In the genomic region with DNA sequence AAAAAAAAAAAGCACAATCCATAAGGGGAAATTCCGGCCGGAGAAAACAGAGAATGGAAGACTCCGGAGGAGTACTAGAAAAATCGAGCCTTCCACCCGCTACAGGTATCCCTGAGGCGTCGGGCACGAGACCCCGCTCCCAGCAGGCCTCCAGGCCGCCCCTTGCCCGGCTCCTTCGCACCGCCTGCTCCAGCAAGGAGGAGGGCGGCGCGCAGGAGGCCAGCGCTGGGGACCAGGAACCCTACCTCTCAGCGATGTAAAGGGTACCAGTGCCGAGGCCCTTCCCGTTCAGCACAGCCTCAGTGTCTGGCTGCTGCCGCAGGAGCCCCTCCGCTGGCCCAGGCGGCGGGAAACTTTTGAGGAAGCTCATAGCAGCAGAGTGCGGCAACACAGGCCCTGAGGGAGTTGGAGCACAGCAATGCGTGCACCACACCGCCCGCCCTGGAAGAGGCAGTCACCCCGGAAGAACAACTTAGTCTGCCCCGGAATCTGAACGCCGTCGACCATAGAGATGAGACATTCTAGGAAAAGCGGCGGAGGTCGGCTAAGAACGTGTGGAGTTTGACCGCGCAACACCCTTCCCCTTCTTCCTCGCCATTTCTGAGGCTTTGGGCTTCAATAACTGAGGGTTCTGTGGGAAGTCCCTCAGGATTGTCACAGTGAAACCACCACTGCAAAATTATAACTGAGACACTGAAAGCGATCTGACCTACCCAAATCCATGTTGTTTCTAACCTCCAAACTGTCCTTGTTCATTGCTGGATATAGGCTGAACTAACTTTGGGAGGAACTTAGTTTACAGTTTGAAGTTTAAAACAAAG, we compare ENCODE assay signal across 1 cellular context.
TF ChIP-seq lines count a peak whose summit lies in the region.

TSS of gene CLNS1A (minus strand) at position 450 of the 821 bp plus-strand sequence. CDS start at position 370, 80 bp downstream.

TF ChIP-seq in HepG2, 621 proteins besides CTCF, POLR2A, EP300 and RAD21 (continued from another document and continues in another):
- TF ChIP-seq, protein P1, sequence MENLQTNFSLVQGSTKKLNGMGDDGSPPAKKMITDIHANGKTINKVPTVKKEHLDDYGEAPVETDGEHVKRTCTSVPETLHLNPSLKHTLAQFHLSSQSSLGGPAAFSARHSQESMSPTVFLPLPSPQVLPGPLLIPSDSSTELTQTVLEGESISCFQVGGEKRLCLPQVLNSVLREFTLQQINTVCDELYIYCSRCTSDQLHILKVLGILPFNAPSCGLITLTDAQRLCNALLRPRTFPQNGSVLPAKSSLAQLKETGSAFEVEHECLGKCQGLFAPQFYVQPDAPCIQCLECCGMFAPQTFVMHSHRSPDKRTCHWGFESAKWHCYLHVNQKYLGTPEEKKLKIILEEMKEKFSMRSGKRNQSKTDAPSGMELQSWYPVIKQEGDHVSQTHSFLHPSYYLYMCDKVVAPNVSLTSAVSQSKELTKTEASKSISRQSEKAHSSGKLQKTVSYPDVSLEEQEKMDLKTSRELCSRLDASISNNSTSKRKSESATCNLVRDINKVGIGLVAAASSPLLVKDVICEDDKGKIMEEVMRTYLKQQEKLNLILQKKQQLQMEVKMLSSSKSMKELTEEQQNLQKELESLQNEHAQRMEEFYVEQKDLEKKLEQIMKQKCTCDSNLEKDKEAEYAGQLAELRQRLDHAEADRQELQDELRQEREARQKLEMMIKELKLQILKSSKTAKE (CRISPR knock-in tag; IDR thresholded peaks at IDR 0.05; ENCODE audit: borderline replicate concordance), result no peak
- TF ChIP-seq, protein P2, sequence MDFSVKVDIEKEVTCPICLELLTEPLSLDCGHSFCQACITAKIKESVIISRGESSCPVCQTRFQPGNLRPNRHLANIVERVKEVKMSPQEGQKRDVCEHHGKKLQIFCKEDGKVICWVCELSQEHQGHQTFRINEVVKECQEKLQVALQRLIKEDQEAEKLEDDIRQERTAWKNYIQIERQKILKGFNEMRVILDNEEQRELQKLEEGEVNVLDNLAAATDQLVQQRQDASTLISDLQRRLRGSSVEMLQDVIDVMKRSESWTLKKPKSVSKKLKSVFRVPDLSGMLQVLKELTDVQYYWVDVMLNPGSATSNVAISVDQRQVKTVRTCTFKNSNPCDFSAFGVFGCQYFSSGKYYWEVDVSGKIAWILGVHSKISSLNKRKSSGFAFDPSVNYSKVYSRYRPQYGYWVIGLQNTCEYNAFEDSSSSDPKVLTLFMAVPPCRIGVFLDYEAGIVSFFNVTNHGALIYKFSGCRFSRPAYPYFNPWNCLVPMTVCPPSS (IDR thresholded peaks at IDR 0.05), result no peak
- peak; percentile 82 for TF ChIP-seq PHF5A (CRISPR knock-in tag; IDR thresholded peaks at IDR 0.05; ENCODE audit: low read depth, unreplicated experiment)
- no peak for TF ChIP-seq ZNF207 (IDR thresholded peaks at IDR 0.05; ENCODE audit: borderline replicate concordance)
- TF ChIP-seq CBX1 (IDR thresholded peaks at IDR 0.05; ENCODE audit: low read depth), result peak; percentile 88
- no peak for TF ChIP-seq PPARG (CRISPR knock-in tag; conservative IDR thresholded peaks at IDR 0.05)
- peak; percentile 93 for TF ChIP-seq SRSF1 (optimal IDR thresholded peaks at IDR 0.05; ENCODE audit: low read depth, low read length)
- TF ChIP-seq, protein P3, sequence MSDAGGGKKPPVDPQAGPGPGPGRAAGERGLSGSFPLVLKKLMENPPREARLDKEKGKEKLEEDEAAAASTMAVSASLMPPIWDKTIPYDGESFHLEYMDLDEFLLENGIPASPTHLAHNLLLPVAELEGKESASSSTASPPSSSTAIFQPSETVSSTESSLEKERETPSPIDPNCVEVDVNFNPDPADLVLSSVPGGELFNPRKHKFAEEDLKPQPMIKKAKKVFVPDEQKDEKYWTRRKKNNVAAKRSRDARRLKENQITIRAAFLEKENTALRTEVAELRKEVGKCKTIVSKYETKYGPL (CRISPR knock-in tag; IDR thresholded peaks at IDR 0.05), result 0 out of 2 replicates have a peak, but pooled peaks have one; percentile 50
- TF ChIP-seq PAWR (CRISPR knock-in tag; IDR thresholded peaks at IDR 0.05; ENCODE audit: borderline replicate concordance), result no peak
- peak; percentile 16; the same call in 1 of the 2 replicates for TF ChIP-seq ZSCAN12 (CRISPR knock-in tag; IDR thresholded peaks at IDR 0.05)
- peak; percentile 61; the same call in 1 of the 2 replicates for TF ChIP-seq ZNF703 (CRISPR knock-in tag; IDR thresholded peaks at IDR 0.05; ENCODE audit: borderline replicate concordance)
- peak; percentile 96 for TF ChIP-seq GZF1 (CRISPR knock-in tag; IDR thresholded peaks at IDR 0.05)
- TF ChIP-seq ZBTB44 (CRISPR knock-in tag; IDR thresholded peaks at IDR 0.05), result peak; percentile 77; the same call in 1 of the 2 replicates
- peak; percentile 52 for TF ChIP-seq HNF1B (CRISPR knock-in tag; IDR thresholded peaks at IDR 0.05)
- no peak for TF ChIP-seq THAP7 (CRISPR knock-in tag; IDR thresholded peaks at IDR 0.05)
- TF ChIP-seq, protein P4, sequence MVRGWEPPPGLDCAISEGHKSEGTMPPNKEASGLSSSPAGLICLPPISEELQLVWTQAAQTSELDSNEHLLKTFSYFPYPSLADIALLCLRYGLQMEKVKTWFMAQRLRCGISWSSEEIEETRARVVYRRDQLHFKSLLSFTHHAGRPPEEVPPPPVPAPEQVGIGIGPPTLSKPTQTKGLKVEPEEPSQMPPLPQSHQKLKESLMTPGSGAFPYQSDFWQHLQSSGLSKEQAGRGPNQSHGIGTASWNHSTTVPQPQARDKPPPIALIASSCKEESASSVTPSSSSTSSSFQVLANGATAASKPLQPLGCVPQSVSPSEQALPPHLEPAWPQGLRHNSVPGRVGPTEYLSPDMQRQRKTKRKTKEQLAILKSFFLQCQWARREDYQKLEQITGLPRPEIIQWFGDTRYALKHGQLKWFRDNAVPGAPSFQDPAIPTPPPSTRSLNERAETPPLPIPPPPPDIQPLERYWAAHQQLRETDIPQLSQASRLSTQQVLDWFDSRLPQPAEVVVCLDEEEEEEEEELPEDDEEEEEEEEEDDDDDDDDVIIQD (CRISPR knock-in tag; IDR thresholded peaks at IDR 0.05; ENCODE audit: low read depth), result peak; percentile 49; the same call in 1 of the 2 replicates
- TF ChIP-seq ELF1 (CRISPR knock-in tag; IDR thresholded peaks at IDR 0.05), result peak; percentile 86
- no peak for TF ChIP-seq STAG1 (CRISPR knock-in tag; IDR thresholded peaks at IDR 0.05)
- TF ChIP-seq HDAC6 (IDR thresholded peaks at IDR 0.05; ENCODE audit: low read depth, low read length), result no peak
- TF ChIP-seq, protein P5, sequence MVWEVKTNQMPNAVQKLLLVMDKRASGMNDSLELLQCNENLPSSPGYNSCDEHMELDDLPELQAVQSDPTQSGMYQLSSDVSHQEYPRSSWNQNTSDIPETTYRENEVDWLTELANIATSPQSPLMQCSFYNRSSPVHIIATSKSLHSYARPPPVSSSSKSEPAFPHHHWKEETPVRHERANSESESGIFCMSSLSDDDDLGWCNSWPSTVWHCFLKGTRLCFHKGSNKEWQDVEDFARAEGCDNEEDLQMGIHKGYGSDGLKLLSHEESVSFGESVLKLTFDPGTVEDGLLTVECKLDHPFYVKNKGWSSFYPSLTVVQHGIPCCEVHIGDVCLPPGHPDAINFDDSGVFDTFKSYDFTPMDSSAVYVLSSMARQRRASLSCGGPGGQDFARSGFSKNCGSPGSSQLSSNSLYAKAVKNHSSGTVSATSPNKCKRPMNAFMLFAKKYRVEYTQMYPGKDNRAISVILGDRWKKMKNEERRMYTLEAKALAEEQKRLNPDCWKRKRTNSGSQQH (CRISPR knock-in tag; IDR thresholded peaks at IDR 0.05; ENCODE audit: low read depth), result peak; percentile 69; the same call in 1 of the 2 replicates
- peak; percentile 68; the same call in 1 of the 2 replicates for TF ChIP-seq DR1 (CRISPR knock-in tag; IDR thresholded peaks at IDR 0.05)
- no peak for TF ChIP-seq ZNF317 (CRISPR knock-in tag; IDR thresholded peaks at IDR 0.05)
- no peak; the same call in none of the 2 replicates for TF ChIP-seq THRA (CRISPR knock-in tag; IDR thresholded peaks at IDR 0.05; ENCODE audit: borderline replicate concordance)
- TF ChIP-seq ZNF547 (CRISPR knock-in tag; IDR thresholded peaks at IDR 0.05), result peak; percentile 39; the same call in 1 of the 2 replicates
- peak; percentile 28; the same call in 1 of the 2 replicates for TF ChIP-seq ZNF367 (CRISPR knock-in tag; IDR thresholded peaks at IDR 0.05; ENCODE audit: borderline replicate concordance)
- no peak for TF ChIP-seq NR2F6 (IDR thresholded peaks at IDR 0.05)
- TF ChIP-seq NR2F6 (CRISPR knock-in tag; IDR thresholded peaks at IDR 0.05), result peak; percentile 54; the same call in 1 of the 2 replicates
- TF ChIP-seq NFIC (IDR thresholded peaks at IDR 0.05; ENCODE audit: low read length), result peak; percentile 47; the same call in 1 of the 2 replicates
- TF ChIP-seq ZFP1 (CRISPR knock-in tag; IDR thresholded peaks at IDR 0.05), result peak; percentile 34; the same call in 1 of the 2 replicates
- no peak for TF ChIP-seq ZNF3 (CRISPR knock-in tag; IDR thresholded peaks at IDR 0.05)
- peak; percentile 37; the same call in 1 of the 2 replicates for TF ChIP-seq CBFB (CRISPR knock-in tag; IDR thresholded peaks at IDR 0.05)
- peak; percentile 92 for TF ChIP-seq BRD4 (CRISPR knock-in tag; IDR thresholded peaks at IDR 0.05)
- peak; percentile 73 for TF ChIP-seq MIXL1 (CRISPR knock-in tag; IDR thresholded peaks at IDR 0.05)
- TF ChIP-seq, protein P6, sequence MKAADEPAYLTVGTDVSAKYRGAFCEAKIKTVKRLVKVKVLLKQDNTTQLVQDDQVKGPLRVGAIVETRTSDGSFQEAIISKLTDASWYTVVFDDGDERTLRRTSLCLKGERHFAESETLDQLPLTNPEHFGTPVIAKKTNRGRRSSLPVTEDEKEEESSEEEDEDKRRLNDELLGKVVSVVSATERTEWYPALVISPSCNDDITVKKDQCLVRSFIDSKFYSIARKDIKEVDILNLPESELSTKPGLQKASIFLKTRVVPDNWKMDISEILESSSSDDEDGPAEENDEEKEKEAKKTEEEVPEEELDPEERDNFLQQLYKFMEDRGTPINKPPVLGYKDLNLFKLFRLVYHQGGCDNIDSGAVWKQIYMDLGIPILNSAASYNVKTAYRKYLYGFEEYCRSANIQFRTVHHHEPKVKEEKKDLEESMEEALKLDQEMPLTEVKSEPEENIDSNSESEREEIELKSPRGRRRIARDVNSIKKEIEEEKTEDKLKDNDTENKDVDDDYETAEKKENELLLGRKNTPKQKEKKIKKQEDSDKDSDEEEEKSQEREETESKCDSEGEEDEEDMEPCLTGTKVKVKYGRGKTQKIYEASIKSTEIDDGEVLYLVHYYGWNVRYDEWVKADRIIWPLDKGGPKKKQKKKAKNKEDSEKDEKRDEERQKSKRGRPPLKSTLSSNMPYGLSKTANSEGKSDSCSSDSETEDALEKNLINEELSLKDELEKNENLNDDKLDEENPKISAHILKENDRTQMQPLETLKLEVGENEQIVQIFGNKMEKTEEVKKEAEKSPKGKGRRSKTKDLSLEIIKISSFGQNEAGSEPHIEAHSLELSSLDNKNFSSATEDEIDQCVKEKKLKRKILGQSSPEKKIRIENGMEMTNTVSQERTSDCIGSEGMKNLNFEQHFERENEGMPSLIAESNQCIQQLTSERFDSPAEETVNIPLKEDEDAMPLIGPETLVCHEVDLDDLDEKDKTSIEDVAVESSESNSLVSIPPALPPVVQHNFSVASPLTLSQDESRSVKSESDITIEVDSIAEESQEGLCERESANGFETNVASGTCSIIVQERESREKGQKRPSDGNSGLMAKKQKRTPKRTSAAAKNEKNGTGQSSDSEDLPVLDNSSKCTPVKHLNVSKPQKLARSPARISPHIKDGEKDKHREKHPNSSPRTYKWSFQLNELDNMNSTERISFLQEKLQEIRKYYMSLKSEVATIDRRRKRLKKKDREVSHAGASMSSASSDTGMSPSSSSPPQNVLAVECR (CRISPR knock-in tag; IDR thresholded peaks at IDR 0.05; ENCODE audit: borderline replicate concordance), result peak; percentile 88; the same call in 1 of the 2 replicates
- TF ChIP-seq PHB2 (IDR thresholded peaks at IDR 0.05; ENCODE audit: partially characterized antibody), result no peak
- TF ChIP-seq FOXC1 (CRISPR knock-in tag; IDR thresholded peaks at IDR 0.05; ENCODE audit: borderline replicate concordance), result peak; percentile 53; the same call in 1 of the 2 replicates
- TF ChIP-seq ZNF292 (CRISPR knock-in tag; IDR thresholded peaks at IDR 0.05; ENCODE audit: borderline replicate concordance, low read depth), result peak; percentile 50; the same call in 1 of the 2 replicates
- TF ChIP-seq FIP1L1 (IDR thresholded peaks at IDR 0.05; ENCODE audit: borderline replicate concordance, insufficient read depth, low read depth, low read length), result no peak
- no peak; the same call in none of the 2 replicates for TF ChIP-seq ISL2 (CRISPR knock-in tag; IDR thresholded peaks at IDR 0.05)
- peak; percentile 88 for TF ChIP-seq ELF4 (CRISPR knock-in tag; IDR thresholded peaks at IDR 0.05; ENCODE audit: borderline replicate concordance)
